ENCODE assay signal across 8 cellular contexts in the genomic region with DNA sequence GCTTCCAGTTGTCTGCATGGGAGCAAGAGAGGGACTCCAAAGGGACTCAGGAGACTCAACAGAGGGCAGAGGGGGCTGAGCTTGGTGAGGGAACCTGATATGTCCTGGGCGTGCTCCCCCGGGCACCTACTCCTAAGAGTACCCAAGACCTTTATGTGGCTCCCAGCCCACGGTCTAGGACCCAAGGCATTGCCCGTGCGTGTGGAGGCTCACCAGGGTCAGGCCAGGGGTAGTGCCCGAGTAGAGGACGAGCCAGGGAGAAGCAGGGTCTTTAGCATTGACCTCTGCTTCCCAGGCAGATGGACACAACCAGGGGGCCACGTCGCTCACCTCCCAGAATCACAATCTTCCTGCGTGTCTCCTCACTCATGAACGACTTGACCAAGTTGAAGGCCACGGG. TPM values are rescaled to one million over a fixed set of nuclear protein-coding genes. Genes with fewer than 3 reads are reported as not detected.
"Had no signal": no experiment of that assay in that cellular context is flagged by ENCODE, and none has a peak within 500 bp of the region (broad histone marks: within the 10 kb centered on the region; RNA-seq: fewer than 3 reads in every experiment).

No MANE protein-coding gene starts in this region.

- H3K4me3 Mint-ChIP-seq: GM23338, HFFc6, IgD-negative memory B cell had no signal

- H3K36me3 ChIP-seq: HAP-1 had no signal

- H3K4me2 ChIP-seq: GM23338 had no signal

- H3K27ac Mint-ChIP-seq: GM23338, HFFc6, IgD-negative memory B cell had no signal

- H2AFZ ChIP-seq: GM23338 had no signal

- H3K27ac ChIP-seq: HL-60 had no signal

- H3K9me3 ChIP-seq: HAP-1 had no signal

- H3K4me1 Mint-ChIP-seq: IgD-negative memory B cell had no signal

- DNase-seq: HFFc6 had no signal

- H3K9me3 Mint-ChIP-seq: GM23338, HFFc6, IgD-negative memory B cell had no signal

- H3K4me3 ChIP-seq: GM23338, HAP-1 had no signal

- H3K4me1 ChIP-seq: HAP-1 had no signal

RNA-seq across cellular contexts. Expression of a gene that starts 13.4 kb away (rescaled TPM):
- total RNA-seq: HepG2, HFFc6, HT1080 had no signal
- polyA plus RNA-seq: IgD-negative memory B cell had no signal

RNA-seq across cellular contexts. Expression of a gene that starts 20.3 kb away (rescaled TPM):
- total RNA-seq: GM23338, H1, HepG2, HFFc6, HT1080 had no signal
- polyA plus RNA-seq: GM23338, H1, HepG2, IgD-negative memory B cell had no signal

RNA-seq across cellular contexts. Expression of a gene that starts 54.4 kb away (rescaled TPM):
- total RNA-seq: HFFc6, HT1080 had no signal
- polyA plus RNA-seq: IgD-negative memory B cell had no signal
